ENCODE assay signal across 15 cellular contexts in genomic region chr11:73137262-73137941, GRCh38. TPM values are rescaled to one million over a fixed set of nuclear protein-coding genes. Genes with fewer than 3 reads are reported as not detected.
DNase-seq lines count a peak whose midpoint lies in the region; ATAC-seq, FAIRE-seq and TF ChIP-seq lines count a peak whose summit lies in the region.
"Had no signal": no experiment of that assay in that cellular context is flagged by ENCODE, and none has a peak within 500 bp of the region (broad histone marks: within the 10 kb centered on the region; RNA-seq: fewer than 3 reads in every experiment).

No MANE protein-coding gene starts in this region.

- peak overlapping the region; percentile 2 for H3K27ac ChIP-seq in HepG2 (ENCODE audit: extremely low read length, insufficient read depth, low read length)
- peak overlapping the region in 1 of 3 donors; percentile 58 for H3K27ac ChIP-seq in right lobe of liver
- H3K27ac ChIP-seq in astrocyte (ENCODE audit: low read depth, low read length) = no peak overlapping the region
- H3K27ac ChIP-seq in SK-N-SH (ENCODE audit: low read depth in 2 of 2, low read length in 1 of 2) = no peak overlapping the region

- ATAC-seq in HepG2 = no peak
- no peak for ATAC-seq in right lobe of liver

- no TSS peak for BruUV-seq in HepG2 (replicated peaks; lab: Mats Ljungman, UMichigan)

- H3K4me1 ChIP-seq in HepG2 (ENCODE audit: insufficient read depth, low read length) (peaks cover 51% of the 10 kb centered on the region), right lobe of liver (peaks cover 0 to 41% (median 20%) of the 10 kb centered on the region in 4 donors), astrocyte (ENCODE audit: insufficient read depth, low read length) (peaks cover 7% of the 10 kb centered on the region), SK-N-SH (ENCODE audit: control insufficient read depth in 1 of 2, insufficient read depth in 2 of 2, low read depth in 1 of 2, low read length in 1 of 2) (peaks cover 0 to 2% of the 10 kb centered on the region in 2 experiments; a peak in 3 of 4 replicates)

- H3K36me3 Mint-ChIP-seq in astrocyte (ENCODE audit: low read depth, unreplicated experiment) = no peaks in the 10 kb centered on the region
- H3K36me3 Mint-ChIP-seq in activated naive CD4-positive, alpha-beta T cell treated with anti-CD3 and anti-CD28 coated beads for 36 hours (ENCODE audit: low read depth) = peaks cover 18% of the 10 kb centered on the region

- H3K9me3 Mint-ChIP-seq in astrocyte (ENCODE audit: unreplicated experiment) = no peaks in the 10 kb centered on the region
- H3K9me3 Mint-ChIP-seq in activated naive CD4-positive, alpha-beta T cell treated with anti-CD3 and anti-CD28 coated beads for 36 hours = no peaks in the 10 kb centered on the region

- H3K27me3 ChIP-seq in HepG2 (ENCODE audit: control insufficient read depth in 1 of 2, insufficient read depth in 2 of 2, low read length in 2 of 2) (no peaks in the 10 kb centered on the region; a peak in 1 of 5 replicates), right lobe of liver (no peaks in the 10 kb centered on the region), astrocyte (ENCODE audit: insufficient read depth, low read length) (no peaks in the 10 kb centered on the region), SK-N-SH (ENCODE audit: insufficient read depth) (no peaks in the 10 kb centered on the region)
- H3K27me3 ChIP-seq: Peyer's patch, upper lobe of left lung had no signal

- H2AFZ ChIP-seq in HepG2 (ENCODE audit: low read length) (no peak overlapping the region), astrocyte (ENCODE audit: low read depth, low read length) (no peak overlapping the region), SK-N-SH (ENCODE audit: low read depth) (no peak overlapping the region)

- H3K4me3 ChIP-seq in HepG2 (replicated peaks in 1 of 3; ENCODE audit: insufficient read depth in 1 of 3, low read depth in 2 of 3, low read length in 3 of 3) (no peak overlapping the region; a peak in 2 of 6 replicates), right lobe of liver (no peak overlapping the region), astrocyte (ENCODE audit: insufficient read depth, low read depth, low read length) (no peak overlapping the region), SK-N-SH (ENCODE audit: low read depth in 2 of 2, low read length in 1 of 2) (no peak overlapping the region)
- H3K4me3 ChIP-seq: Peyer's patch, skin epidermis had no signal

- H3K9ac ChIP-seq in HepG2 (ENCODE audit: insufficient read depth, low read depth, low read length) (no peak overlapping the region), astrocyte (ENCODE audit: low read length) (no peak overlapping the region), SK-N-SH (no peak overlapping the region)

- no peaks in the 10 kb centered on the region for H4K20me1 ChIP-seq in HepG2 (ENCODE audit: insufficient read depth, low read length)
- peaks cover 22% of the 10 kb centered on the region for H4K20me1 ChIP-seq in astrocyte (ENCODE audit: insufficient read depth, low read length)
- peaks cover 5% of the 10 kb centered on the region for H4K20me1 ChIP-seq in SK-N-SH (ENCODE audit: insufficient read depth)

- H3K4me3 Mint-ChIP-seq in astrocyte (ENCODE audit: unreplicated experiment) = no peak overlapping the region
- no peak overlapping the region for H3K4me3 Mint-ChIP-seq in activated naive CD4-positive, alpha-beta T cell treated with anti-CD3 and anti-CD28 coated beads for 36 hours

- WGBS in HepG2 (ENCODE audit: low lambda C conversion rate) = 88% methylated on average over 5 of the region's 5 CpGs
- WGBS in right lobe of liver (ENCODE audit: insufficient coverage, low coverage, low lambda C conversion rate, missing lambda C conversion rate) = 55% methylated on average over 5 of the region's 5 CpGs
- 98% methylated on average over 5 of the region's 5 CpGs for WGBS in SK-N-SH (ENCODE audit: low lambda C conversion rate)

- peaks cover 4% of the 10 kb centered on the region for H3F3A ChIP-seq in SK-N-SH (replicated peaks; ENCODE audit: insufficient read depth)

- H3K4me2 ChIP-seq in HepG2 (ENCODE audit: low read depth, low read length) (peak overlapping the region; percentile 44), astrocyte (ENCODE audit: low read length) (no peak overlapping the region), SK-N-SH (no peak overlapping the region)

- no peaks in the 10 kb centered on the region for H3K27me3 Mint-ChIP-seq in astrocyte (ENCODE audit: low read depth, unreplicated experiment)
- no peaks in the 10 kb centered on the region for H3K27me3 Mint-ChIP-seq in activated naive CD4-positive, alpha-beta T cell treated with anti-CD3 and anti-CD28 coated beads for 36 hours (ENCODE audit: low read depth)

- in situ Hi-C loops in HepG2 (cut with HindIII; ENCODE audit: extremely low pct_ligation_motif_present, low pct_unique_long_range_greater_than_20kb) = no loop called here

- H3K79me2 ChIP-seq in HepG2 (ENCODE audit: insufficient read depth, low read length) (peaks cover 95% of the 10 kb centered on the region), astrocyte (ENCODE audit: insufficient read depth, low read length) (peaks cover 58% of the 10 kb centered on the region), SK-N-SH (ENCODE audit: insufficient read depth) (peaks cover 85% of the 10 kb centered on the region)

- H3K4me1 Mint-ChIP-seq in astrocyte (ENCODE audit: low read depth, unreplicated experiment) = peaks cover 15% of the 10 kb centered on the region
- H3K4me1 Mint-ChIP-seq in activated naive CD4-positive, alpha-beta T cell treated with anti-CD3 and anti-CD28 coated beads for 36 hours (ENCODE audit: low read depth) = peaks cover 33% of the 10 kb centered on the region

- TF ChIP-seq POLR2A in HepG2 (IDR thresholded peaks at IDR 0.05; ENCODE audit: insufficient read depth in 1 of 2, low read depth in 2 of 2, low read length in 2 of 2) (no peak), right lobe of liver (IDR thresholded peaks at IDR 0.05) (no peak)

- peaks cover 5 to 33% of the 10 kb centered on the region in 2 experiments for H3K36me3 ChIP-seq in HepG2 (replicated peaks in 1 of 2; ENCODE audit: control insufficient read depth in 1 of 2, insufficient read depth in 2 of 2, low read length in 2 of 2)
- peaks cover 0 to 7% (median 0%) of the 10 kb centered on the region in 4 donors for H3K36me3 ChIP-seq in right lobe of liver
- H3K36me3 ChIP-seq in astrocyte (ENCODE audit: insufficient read depth, low read length) = no peaks in the 10 kb centered on the region
- H3K36me3 ChIP-seq in SK-N-SH (replicated peaks in 1 of 2; ENCODE audit: control insufficient read depth in 1 of 2, insufficient read depth in 2 of 2, low read length in 1 of 2) = peaks cover 7 to 29% of the 10 kb centered on the region in 2 experiments
- H3K36me3 ChIP-seq: Peyer's patch had no signal

- POLR2A ChIA-PET in HepG2 (lab: Yijun Ruan, JAX) (interaction anchor here (2.1 kb wide), 1 partner anchor 21 kb away, joined by 7 read pairs; no protein-coding TSS in a partner anchor), SK-N-SH (lab: Yijun Ruan, JAX) (no interaction called here)

- TF ChIP-seq CTCF in HepG2 (CRISPR knock-in tag; IDR thresholded peaks at IDR 0.05) (no peak), right lobe of liver (IDR thresholded peaks at IDR 0.05) (no peak), astrocyte (IDR thresholded peaks at IDR 0.05; ENCODE audit: insufficient read depth, low read depth, low read length) (peak; percentile 4), SK-N-SH (IDR thresholded peaks at IDR 0.05) (no peak)

- H3K9me2 ChIP-seq in SK-N-SH = no peaks in the 10 kb centered on the region

- no peak overlapping the region for H3K27ac Mint-ChIP-seq in astrocyte (ENCODE audit: unreplicated experiment)
- no peak overlapping the region for H3K27ac Mint-ChIP-seq in activated naive CD4-positive, alpha-beta T cell treated with anti-CD3 and anti-CD28 coated beads for 36 hours

- no peak for FAIRE-seq in HepG2 (lab: Jason Lieb, UNC)
- no peak for FAIRE-seq in astrocyte (lab: Jason Lieb, UNC)
- FAIRE-seq: TTC549 had no signal

- TF ChIP-seq EP300 in HepG2 (IDR thresholded peaks at IDR 0.05; ENCODE audit: low read depth in 2 of 2, low read length in 2 of 2) (no peak), HepG2 (CRISPR knock-in tag; IDR thresholded peaks at IDR 0.05; ENCODE audit: borderline replicate concordance) (no peak), SK-N-SH (IDR thresholded peaks at IDR 0.05; ENCODE audit: borderline replicate concordance in 1 of 2, low read depth in 1 of 2, low read length in 1 of 2) (no peak)

- CTCF ChIA-PET in HepG2 (lab: Yijun Ruan, JAX; ENCODE audit: low intra/inter-chr PET ratio, low total read pairs) (interaction anchor here (1.0 kb wide), 1 partner anchor 41 kb away, joined by 4 read pairs; no protein-coding TSS in a partner anchor), SK-N-SH (lab: Yijun Ruan, JAX) (interaction anchor here (0.8 to 1.2 kb wide), 4 partner anchors 40 to 306 kb away, joined by 3 to 4 read pairs (median 3); no protein-coding TSS in a partner anchor)
- CTCF ChIA-PET in activated naive CD4-positive, alpha-beta T cell treated with anti-CD3 and anti-CD28 coated beads for 36 hours (lab: Charles Lee) = interaction anchor here (1.0 to 1.6 kb wide), 3 partner anchors 12 to 40 kb away, joined by 3 to 9 read pairs (median 3); no protein-coding TSS in a partner anchor

- TF ChIP-seq RAD21 in HepG2 (CRISPR knock-in tag; IDR thresholded peaks at IDR 0.05) = no peak
- TF ChIP-seq RAD21 in SK-N-SH (IDR thresholded peaks at IDR 0.05; ENCODE audit: low read length) = no peak

- H3K9me3 ChIP-seq in HepG2 (ENCODE audit: low read length) (no peaks in the 10 kb centered on the region), right lobe of liver (no peaks in the 10 kb centered on the region), astrocyte (ENCODE audit: insufficient read depth, low read depth, low read length) (no peaks in the 10 kb centered on the region), SK-N-SH (no peaks in the 10 kb centered on the region)
- H3K9me3 ChIP-seq: Peyer's patch, upper lobe of left lung had no signal

- intact Hi-C loops in HepG2 (cut with micrococcal nuclease; ENCODE audit: unreplicated experiment) (no loop called here), right lobe of liver (cut with DNase I) (no loop called here)
- intact Hi-C loops in activated naive CD4-positive, alpha-beta T cell treated with anti-CD3 and anti-CD28 coated beads for 36 hours (cut with micrococcal nuclease) = no loop called here

- DNase-seq in HepG2 (ENCODE audit: low spot score) (no peak), right lobe of liver (no peak), NAMALWA (ENCODE audit: low spot score) (peak; percentile 40), astrocyte (ENCODE audit: low read depth) (no peak), SK-N-SH (no peak), NCI-H345 treated with DMSO at 0.1 percent for 48 hours (lab: John Stamatoyannopoulos, UW; ENCODE audit: unreplicated experiment) (no peak)
- no peak for DNase-seq in activated CD8-positive, alpha-beta memory T cell treated with anti-CD3 and anti-CD28 coated beads, Interleukin-2, amount 50 U/mL, for 4 hours
- no peak for DNase-seq in activated naive CD4-positive, alpha-beta T cell treated with anti-CD3 and anti-CD28 coated beads for 36 hours
- DNase-seq: aorta; effector CD4-positive, alpha-beta T cell; kidney glomerular epithelial cell had no signal

RNA-seq across cellular contexts. Expression of gene FCHSD2, which starts 4.7 kb away (rescaled TPM):
- total RNA-seq in HepG2 (2016; rRNA removed; fragmentation: Illumina TruSeq; extraction: Trizol) (20.5 and 23.6 TPM in 2 replicates), right lobe of liver (10 to 100 TPM; 10.8 to 25.9 (median 17.8) TPM), astrocyte (17.8 and 18.9 TPM in 2 replicates)
- 36.4 and 45.6 TPM in 2 replicates for total RNA-seq in HepG2 (2016; cell fraction: cytosol; rRNA removed; fragmentation: Illumina TruSeq; extraction: Trizol; ENCODE audit: low read depth)
- total RNA-seq in HepG2 (2016; cell fraction: insoluble cytoplasmic fraction; rRNA removed; fragmentation: Illumina TruSeq; extraction: Trizol) = 17.9 and 25.0 TPM in 2 replicates
- total RNA-seq in HepG2 (2016; cell fraction: membrane; rRNA removed; fragmentation: Illumina TruSeq; extraction: Trizol) = 23.5 and 26.3 TPM in 2 replicates
- 28.1 and 35.4 TPM in 2 replicates for total RNA-seq in HepG2 (2016; cell fraction: nucleus; rRNA removed; fragmentation: Illumina TruSeq; extraction: Trizol)
- polyA plus RNA-seq in HepG2 (2011; rRNA removed) (24.6 and 24.8 TPM in 2 replicates), SK-N-SH (2012; rRNA removed) (10.4 and 12.7 TPM in 2 replicates)
- 14.0 and 18.1 TPM in 2 replicates for polyA plus RNA-seq in HepG2 (2011; cell fraction: cytosol; rRNA removed)
- polyA plus RNA-seq in HepG2 (2011; cell fraction: nucleus; rRNA removed) = 32.8 and 33.0 TPM in 2 replicates
- polyA plus RNA-seq in HepG2 (2012) = 20.0 and 26.1 TPM in 2 replicates
- polyA plus RNA-seq in HepG2 (2016; cell fraction: cytosol; fragmentation: Illumina TruSeq; extraction: Trizol; ENCODE audit: low read depth) = 8.8 and 9.5 TPM in 2 replicates
- polyA plus RNA-seq in HepG2 (2016; cell fraction: insoluble cytoplasmic fraction; fragmentation: Illumina TruSeq; extraction: Trizol; ENCODE audit: low read depth) = 27.6 and 28.5 TPM in 2 replicates
- 18.7 and 19.6 TPM in 2 replicates for polyA plus RNA-seq in HepG2 (2016; cell fraction: membrane; fragmentation: Illumina TruSeq; extraction: Trizol; ENCODE audit: low read depth)
- 50.7 and 53.8 TPM in 2 replicates for polyA plus RNA-seq in HepG2 (2016; cell fraction: nucleus; fragmentation: Illumina TruSeq; extraction: Trizol; ENCODE audit: insufficient read depth, low read depth)
- 9.0 and 22.4 TPM in 2 replicates for polyA minus RNA-seq in HepG2 (2011; rRNA and poly(A)+ RNA removed; ENCODE audit: low replicate concordance)
- polyA minus RNA-seq in HepG2 (2011; cell fraction: cytosol; rRNA and poly(A)+ RNA removed) = 21.3 and 25.2 TPM in 2 replicates
- 51.1 and 62.9 TPM in 2 replicates for polyA minus RNA-seq in HepG2 (2011; cell fraction: nucleus; rRNA and poly(A)+ RNA removed)
- 10 to 100 TPM; 31.1 to 36.8 TPM for total RNA-seq in activated naive CD4-positive, alpha-beta T cell treated with anti-CD3 and anti-CD28 coated beads for 36 hours
- 13.0 and 13.2 TPM in 2 replicates for polyA plus RNA-seq in SK-N-SH (2012; cell fraction: cytosol; rRNA removed)
- 11.8 and 20.3 TPM in 2 replicates for polyA plus RNA-seq in SK-N-SH (2012; cell fraction: nucleus; rRNA removed)
